Comparison of ENCODE assay signal across 25 cellular contexts in the genomic region with DNA sequence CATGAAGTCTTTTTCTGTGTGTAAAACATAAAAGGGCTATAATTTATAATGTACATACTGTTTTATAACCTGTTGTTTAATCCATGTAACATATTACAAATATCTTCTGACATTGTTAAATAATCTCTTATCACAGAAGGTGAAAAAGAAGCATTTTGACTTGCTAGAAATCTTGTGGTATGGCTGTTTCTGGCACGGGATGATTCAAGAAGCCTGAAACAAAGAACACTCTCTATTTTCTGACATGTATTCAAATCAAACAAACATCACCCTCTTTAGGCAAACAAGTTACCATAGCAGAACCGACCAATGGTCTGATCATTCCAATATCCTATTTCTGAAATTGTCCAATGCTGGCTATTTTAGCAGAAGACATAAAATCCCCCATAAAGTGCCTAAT. TPM values are rescaled to one million over a fixed set of nuclear protein-coding genes. Genes with fewer than 3 reads are reported as not detected.
"Had no signal": no experiment of that assay in that cellular context is flagged by ENCODE, and none has a peak within 500 bp of the region (broad histone marks: within the 10 kb centered on the region; RNA-seq: fewer than 3 reads in every experiment).

No MANE protein-coding gene starts in this region.

- FAIRE-seq: RCC 7860 had no signal

- H3K4me1 ChIP-seq: SJSA1 had no signal

- H3K4me3 ChIP-seq: cardiac muscle cell, SJSA1 had no signal

- H3K9me3 ChIP-seq: SJSA1 had no signal

- H3K4me2 ChIP-seq: KMS-11 had no signal

- H3K27me3 ChIP-seq: brain microvascular endothelial cell, cardiac muscle cell, SJSA1 had no signal

- H3K9ac ChIP-seq: KMS-11 had no signal

- H3K36me3 ChIP-seq: brain microvascular endothelial cell, cardiac muscle cell had no signal

- DNase-seq: activated B cell treated with CpG ODN at 0.5 μM for 24 hours; activated CD4-positive, alpha-beta memory T cell treated with anti-CD3 and anti-CD28 coated beads for 36 hours; activated CD4-positive, alpha-beta T cell treated with anti-CD3 and anti-CD28 coated beads, Interleukin-2, amount 10 ng/mL, durations not matched to agents 7 days and 5 days; activated CD8-positive, alpha-beta memory T cell treated with anti-CD3 and anti-CD28 coated beads for 24 hours; activated effector memory CD4-positive, alpha-beta T cell treated with anti-CD3 and anti-CD28 coated beads, Interleukin-2, amount 50 U/mL, for 16 hours; activated naive CD4-positive, alpha-beta T cell treated with Interleukin-2 at 50 U/mL for 16 hours; activated T-cell treated with anti-CD3 and anti-CD28 coated beads, Interleukin-2, amount 50 U/mL, for 4 hours; amygdala; brain microvascular endothelial cell; NCI-H1092; NCI-H1417 treated with DMSO at 0.1 percent for 48 hours; NCI-H1694 treated with DMSO at 0.1 percent for 48 hours; NCI-H2029 treated with DMSO at 0.1 percent for 48 hours; NCI-H510A treated with DMSO at 0.1 percent for 48 hours; NCI-H69; NK-92 treated with Interleukin-12 subunit alpha and Interleukin-12 subunit beta, amount 100 ng/mL, for 24 hours; PC-3; SHP77; T-helper 17 cell; T-helper 9 cell had no signal

- ATAC-seq: activated T-cell treated with anti-CD3 and anti-CD28 coated beads, Interleukin-2, amount 50 U/mL, for 4 hours; PC-3; T-helper 17 cell had no signal

- H3K27ac ChIP-seq: brain microvascular endothelial cell, cardiac muscle cell, KMS-11, SJSA1 had no signal

RNA-seq across cellular contexts. Expression of a gene that starts 55.4 kb away (rescaled TPM):
- total RNA-seq: activated B cell treated with CpG ODN at 0.5 μM for 24 hours; activated CD4-positive, alpha-beta memory T cell treated with anti-CD3 and anti-CD28 coated beads for 36 hours; activated CD4-positive, alpha-beta T cell treated with anti-CD3 and anti-CD28 coated beads, Interleukin-2, amount 10 ng/mL, durations not matched to agents 7 days and 5 days; activated T-cell treated with anti-CD3 and anti-CD28 coated beads, Interleukin-2, amount 50 U/mL, for 4 hours; MCF 10A; T-helper 17 cell had no signal
